11 cellular contexts compared by ENCODE assay signal in the genomic region with DNA sequence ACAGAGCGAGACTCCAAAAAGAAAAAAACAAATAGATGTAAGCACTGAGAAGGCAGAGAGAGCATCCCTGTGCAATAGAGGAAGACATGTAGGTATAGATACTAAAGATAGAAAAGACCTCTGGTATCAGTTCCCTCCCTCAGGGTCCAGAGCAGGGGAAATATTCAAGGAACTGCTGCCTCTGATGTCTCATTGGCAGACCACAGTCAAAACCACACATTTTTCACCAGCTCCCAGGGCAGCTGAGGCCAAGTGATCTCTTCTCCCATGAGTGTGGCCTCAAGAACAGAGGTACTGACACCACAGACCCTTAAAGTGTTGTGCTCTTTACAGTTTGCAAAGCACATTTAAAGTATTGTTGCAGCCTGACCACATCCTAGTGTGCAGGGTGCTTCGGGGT.
DNase-seq lines count a peak whose midpoint lies in the region; ATAC-seq and TF ChIP-seq lines count a peak whose summit lies in the region.
"Had no signal": no experiment of that assay in that cellular context is flagged by ENCODE, and none has a peak within 500 bp of the region (broad histone marks: within the 10 kb centered on the region; RNA-seq: fewer than 3 reads in every experiment).

No MANE protein-coding gene starts in this region.

- no peak overlapping the region for H3K4me3 Mint-ChIP-seq in nephron progenitor cell
- H3K4me3 Mint-ChIP-seq: natural killer cell treated with Interleukin-12 subunit alpha and Interleukin-12 subunit beta and Interleukin-15 and Interleukin-18, amount 100 ng/mL, for 72 hours had no signal

- H3K4me1 Mint-ChIP-seq in nephron progenitor cell: peaks cover 100% of the 10 kb centered on the region

- 97% methylated on average over 2 of the region's 2 CpGs for WGBS in esophagus muscularis mucosa

- no peaks in the 10 kb centered on the region for H3K9me3 Mint-ChIP-seq in nephron progenitor cell
- H3K9me3 Mint-ChIP-seq: natural killer cell treated with Interleukin-12 subunit alpha and Interleukin-12 subunit beta and Interleukin-15 and Interleukin-18, amount 100 ng/mL, for 72 hours had no signal

- DNase-seq in nephron progenitor cell (no peak), NCI-H69 (lab: John Stamatoyannopoulos, UW) (no peak), NCI-H187 (lab: John Stamatoyannopoulos, UW) (no peak), esophagus muscularis mucosa (ENCODE audit: extremely low spot score) (no peak)
- DNase-seq in effector memory CD4-positive, alpha-beta T cell: no peak
- DNase-seq: NCI-H1092, PC-9 had no signal

- no peaks in the 10 kb centered on the region for H3K36me3 Mint-ChIP-seq in nephron progenitor cell (ENCODE audit: low read depth)
- H3K36me3 Mint-ChIP-seq: natural killer cell treated with Interleukin-12 subunit alpha and Interleukin-12 subunit beta and Interleukin-15 and Interleukin-18, amount 100 ng/mL, for 72 hours had no signal

- ATAC-seq in GM18868 (IDR thresholded peaks at IDR 0.05; ENCODE audit: unreplicated experiment): peak; percentile 84
- ATAC-seq in HG02798 (IDR thresholded peaks at IDR 0.05; ENCODE audit: poor library complexity, unreplicated experiment): peak; percentile 54
- ATAC-seq: natural killer cell treated with Interleukin-12 subunit alpha and Interleukin-12 subunit beta and Interleukin-15 and Interleukin-18, amount 100 ng/mL, for 72 hours had no signal

- intact Hi-C loops in esophagus muscularis mucosa (cut with DNase I): no loop called here

- H3K27ac Mint-ChIP-seq in nephron progenitor cell: peak overlapping the region; percentile 68

- no peak for TF ChIP-seq EP300 in esophagus muscularis mucosa (IDR thresholded peaks at IDR 0.05)

- no peaks in the 10 kb centered on the region for H3K4me1 ChIP-seq in effector memory CD4-positive, alpha-beta T cell (ENCODE audit: control insufficient read depth, insufficient read depth, low read length, poor library complexity, severe bottlenecking)
- peaks cover 0 to 4% (median 0%) of the 10 kb centered on the region in 4 donors for H3K4me1 ChIP-seq in esophagus muscularis mucosa

- no peak for TF ChIP-seq CTCF in nephron progenitor cell (IDR thresholded peaks at IDR 0.05)
- TF ChIP-seq CTCF in esophagus muscularis mucosa (IDR thresholded peaks at IDR 0.05): no peak

- H3K9me3 ChIP-seq in KOPT-K1 (ENCODE audit: insufficient read depth, low read length, poor library complexity, severe bottlenecking): no peaks in the 10 kb centered on the region
- no peaks in the 10 kb centered on the region for H3K9me3 ChIP-seq in effector memory CD4-positive, alpha-beta T cell (ENCODE audit: control insufficient read depth, low read length)
- no peaks in the 10 kb centered on the region for H3K9me3 ChIP-seq in esophagus muscularis mucosa

- peaks cover 14% of the 10 kb centered on the region for H3K27me3 Mint-ChIP-seq in nephron progenitor cell (ENCODE audit: low read depth, poor library complexity)

- peak overlapping the region; percentile 34 for H3K27ac ChIP-seq in KOPT-K1 (ENCODE audit: low read depth, low read length, poor library complexity, severe bottlenecking)
- H3K27ac ChIP-seq in effector memory CD4-positive, alpha-beta T cell (ENCODE audit: insufficient read depth, low read length, poor library complexity, severe bottlenecking): no peak overlapping the region
- no peak overlapping the region for H3K27ac ChIP-seq in esophagus muscularis mucosa (replicated peaks in 1 of 4)
- H3K27ac ChIP-seq: PC-9 had no signal

- TF ChIP-seq POLR2A in esophagus muscularis mucosa (IDR thresholded peaks at IDR 0.05; ENCODE audit: low read depth): no peak

- H3K4me3 ChIP-seq in effector memory CD4-positive, alpha-beta T cell (ENCODE audit: insufficient read depth, low read depth, low read length, poor library complexity, severe bottlenecking): no peak overlapping the region
- no peak overlapping the region for H3K4me3 ChIP-seq in esophagus muscularis mucosa
- H3K4me3 ChIP-seq: PC-9 had no signal

- no peaks in the 10 kb centered on the region for H3K27me3 ChIP-seq in effector memory CD4-positive, alpha-beta T cell (replicated peaks; ENCODE audit: control insufficient read depth, insufficient read depth, low read length, poor library complexity, severe bottlenecking)
- H3K27me3 ChIP-seq in esophagus muscularis mucosa: no peaks in the 10 kb centered on the region

- H3K36me3 ChIP-seq in KOPT-K1 (ENCODE audit: insufficient read depth, low read length) (no peaks in the 10 kb centered on the region), esophagus muscularis mucosa (no peaks in the 10 kb centered on the region)
- H3K36me3 ChIP-seq in effector memory CD4-positive, alpha-beta T cell (ENCODE audit: control insufficient read depth, insufficient read depth, low read length): no peaks in the 10 kb centered on the region
